In genomic region chr11:36622431-36623136, GRCh38 we compare ENCODE assay signal across 8 cellular contexts. TPM values are rescaled to one million over a fixed set of nuclear protein-coding genes. Genes with fewer than 3 reads are reported as not detected.
DNase-seq lines count a peak whose midpoint lies in the region; ATAC-seq, FAIRE-seq and TF ChIP-seq lines count a peak whose summit lies in the region.

No MANE protein-coding gene starts in this region.

- peak; percentile 73 for FAIRE-seq in TTC549 (lab: Jason Lieb, UNC)
- FAIRE-seq in islet of Langerhans (lab: Jason Lieb, UNC): peak; percentile 58

- H3K36me3 Mint-ChIP-seq in T-helper 17 cell (ENCODE audit: low read depth): peaks cover 9% of the 10 kb centered on the region

- no peak overlapping the region for H3K4me3 ChIP-seq in AG10803 (ENCODE audit: low read length)

- no peak overlapping the region for H3K4me3 Mint-ChIP-seq in T-helper 17 cell

- peaks cover 14% of the 10 kb centered on the region for H3K4me1 Mint-ChIP-seq in T-helper 17 cell

- ATAC-seq in GM18861 (IDR thresholded peaks at IDR 0.05; ENCODE audit: unreplicated experiment) (peak; percentile 72), HG03575 (IDR thresholded peaks at IDR 0.05; ENCODE audit: extremely low read depth, insufficient number of reproducible peaks, low FRiP score, unreplicated experiment) (peak; percentile 46), T-helper 17 cell (no peak)

- DNase-seq in AG10803 (ENCODE audit: low read depth): peak; percentile 27
- DNase-seq in T-helper 17 cell: no peak
- DNase-seq in activated T-cell treated with anti-CD3 and anti-CD28 coated beads for 4 hours: no peak
- DNase-seq in Ammon's horn (ENCODE audit: low spot score): no peak

- H3K27me3 Mint-ChIP-seq in T-helper 17 cell: peaks cover 23% of the 10 kb centered on the region

- peak; percentile 59 for TF ChIP-seq CTCF in AG10803 (conservative IDR thresholded peaks at IDR 0.05; ENCODE audit: low read length)

- H3K9me3 ChIP-seq in T-helper 17 cell (ENCODE audit: control insufficient read depth, low read length, poor library complexity, severe bottlenecking): no peaks in the 10 kb centered on the region

- no peak overlapping the region for H3K27ac Mint-ChIP-seq in T-helper 17 cell

RNA-seq across cellular contexts. Expression of gene RAG2, which starts 24.5 kb away (rescaled TPM):
- total RNA-seq in T-helper 17 cell: not detected

RNA-seq across cellular contexts. Expression of gene IFTAP, which starts 28.3 kb away (rescaled TPM):
- 1 to 10 TPM; 1.9 to 4.4 TPM for total RNA-seq in T-helper 17 cell

RNA-seq across cellular contexts. Expression of gene RAG1, which starts 54.8 kb away (rescaled TPM):
- under 1 TPM; 0.16 to 0.27 TPM for total RNA-seq in T-helper 17 cell
